Comparison of ENCODE assay signal across 24 cellular contexts in genomic region chr2:112711356-112711755, GRCh38. TPM values are rescaled to one million over a fixed set of nuclear protein-coding genes. Genes with fewer than 3 reads are reported as not detected.
DNase-seq lines count a peak whose midpoint lies in the region; ATAC-seq, FAIRE-seq and TF ChIP-seq lines count a peak whose summit lies in the region.
"Had no signal": no experiment of that assay in that cellular context is flagged by ENCODE, and none has a peak within 500 bp of the region (broad histone marks: within the 10 kb centered on the region; RNA-seq: fewer than 3 reads in every experiment).

No MANE protein-coding gene starts in this region.

- H3K9me3 Mint-ChIP-seq in activated B cell treated with CpG ODN at 0.5 μM for 24 hours = no peaks in the 10 kb centered on the region
- H3K9me3 Mint-ChIP-seq in stimulated activated effector memory CD8-positive, alpha-beta T cell treated with anti-CD3 and anti-CD28 coated beads, Interleukin-12 subunit alpha, Interleukin-12 subunit beta, amount 100 ng/mL, for 72 hours = no peaks in the 10 kb centered on the region
- H3K9me3 Mint-ChIP-seq: CD8-positive, alpha-beta memory T cell; HFFc6 had no signal

- H3K4me3 ChIP-seq in left ventricle myocardium inferior = no peak overlapping the region
- H3K4me3 ChIP-seq: BLaER1 treated with 17β-estradiol and CSF1 and Interleukin-3, amounts not matched to agents 10 nM and 100 nM had no signal

- FAIRE-seq in D721Med (lab: Jason Lieb, UNC) = no peak
- FAIRE-seq: GM12892, GM18507 had no signal

- no peaks in the 10 kb centered on the region for H3K27me3 Mint-ChIP-seq in activated B cell treated with CpG ODN at 0.5 μM for 24 hours
- H3K27me3 Mint-ChIP-seq: CD8-positive, alpha-beta memory T cell had no signal

- DNase-seq in activated CD8-positive, alpha-beta memory T cell treated with anti-CD3 and anti-CD28 coated beads, Interleukin-2, amount 50 U/mL, for 48 hours = peak; percentile 17
- no peak for DNase-seq in activated CD8-positive, alpha-beta memory T cell treated with anti-CD3 and anti-CD28 coated beads for 24 hours
- DNase-seq in activated B cell treated with CpG ODN at 0.5 μM for 24 hours = no peak
- peak; percentile 68 for DNase-seq in left kidney (ENCODE audit: low read depth, low spot score)
- no peak for DNase-seq in stimulated activated effector memory CD8-positive, alpha-beta T cell treated with anti-CD3 and anti-CD28 coated beads, Interleukin-12 subunit alpha, Interleukin-12 subunit beta, amount 100 ng/mL, for 72 hours (ENCODE audit: low spot score in 2 of 2)
- DNase-seq in D721Med (ENCODE audit: insufficient read length, low spot score) = no peak
- DNase-seq in left ventricle myocardium inferior = no peak
- DNase-seq: 8988T; CD4-positive, CD25-positive, alpha-beta regulatory T cell; CD8-positive, alpha-beta memory T cell; COR-L47; DMS153; DMS79; GDM1; GOT3; H7; HFFc6 had no signal

- no peaks in the 10 kb centered on the region for H3K4me1 ChIP-seq in left ventricle myocardium inferior

- H3K27ac Mint-ChIP-seq in activated B cell treated with CpG ODN at 0.5 μM for 24 hours = peak overlapping the region; percentile 8
- peak overlapping the region; percentile 26 for H3K27ac Mint-ChIP-seq in stimulated activated effector memory CD8-positive, alpha-beta T cell treated with anti-CD3 and anti-CD28 coated beads, Interleukin-12 subunit alpha, Interleukin-12 subunit beta, amount 100 ng/mL, for 72 hours
- H3K27ac Mint-ChIP-seq: CD4-positive, CD25-positive, alpha-beta regulatory T cell; HFFc6 had no signal

- ATAC-seq in activated B cell treated with CpG ODN at 0.5 μM for 24 hours (ENCODE audit: low read depth) (no peak), HG02571 (IDR thresholded peaks at IDR 0.05; ENCODE audit: unreplicated experiment) (no peak)
- no peak for ATAC-seq in stimulated activated effector memory CD8-positive, alpha-beta T cell treated with anti-CD3 and anti-CD28 coated beads, Interleukin-12 subunit alpha, Interleukin-12 subunit beta, amount 100 ng/mL, for 72 hours
- ATAC-seq: HCT116 had no signal

- intact Hi-C loops in activated B cell treated with CpG ODN at 0.5 μM for 24 hours (cut with micrococcal nuclease) = no loop called here
- intact Hi-C loops in left ventricle myocardium inferior (cut with micrococcal nuclease) = no loop called here

- H3K4me3 Mint-ChIP-seq in activated B cell treated with CpG ODN at 0.5 μM for 24 hours = no peak overlapping the region
- no peak overlapping the region for H3K4me3 Mint-ChIP-seq in stimulated activated effector memory CD8-positive, alpha-beta T cell treated with anti-CD3 and anti-CD28 coated beads, Interleukin-12 subunit alpha, Interleukin-12 subunit beta, amount 100 ng/mL, for 72 hours
- H3K4me3 Mint-ChIP-seq: CD4-positive, CD25-positive, alpha-beta regulatory T cell; HFFc6 had no signal

- H3K27ac ChIP-seq in left ventricle myocardium inferior (replicated peaks) = no peak overlapping the region

- POLR2A ChIA-PET in activated B cell treated with CpG ODN at 0.5 μM for 24 hours (lab: Charles Lee) = no interaction called here

- TF ChIP-seq CTCF in activated B cell treated with CpG ODN at 0.5 μM for 24 hours (IDR thresholded peaks at IDR 0.05) (no peak), D721Med (IDR thresholded peaks at IDR 0.05; ENCODE audit: insufficient read depth, missing control alignments) (no peak), left ventricle myocardium inferior (IDR thresholded peaks at IDR 0.05; ENCODE audit: borderline replicate concordance) (no peak)

- no peaks in the 10 kb centered on the region for H3K36me3 ChIP-seq in left ventricle myocardium inferior
- H3K36me3 ChIP-seq: BLaER1 treated with 17β-estradiol and CSF1 and Interleukin-3, amounts not matched to agents 10 nM and 100 nM had no signal

- CTCF ChIA-PET in activated B cell treated with CpG ODN at 0.5 μM for 24 hours (lab: Charles Lee) = interaction anchor here (1.9 kb wide), 1 partner anchor 15 kb away, joined by 6 read pairs; no protein-coding TSS in a partner anchor

- no peaks in the 10 kb centered on the region for H3K36me3 Mint-ChIP-seq in activated B cell treated with CpG ODN at 0.5 μM for 24 hours (ENCODE audit: low read depth)
- H3K36me3 Mint-ChIP-seq in stimulated activated effector memory CD8-positive, alpha-beta T cell treated with anti-CD3 and anti-CD28 coated beads, Interleukin-12 subunit alpha, Interleukin-12 subunit beta, amount 100 ng/mL, for 72 hours = no peaks in the 10 kb centered on the region
- H3K36me3 Mint-ChIP-seq: CD4-positive, CD25-positive, alpha-beta regulatory T cell; CD8-positive, alpha-beta memory T cell had no signal

- peaks cover 46% of the 10 kb centered on the region for H3K27me3 ChIP-seq in left ventricle myocardium inferior (ENCODE audit: low read depth)
- H3K27me3 ChIP-seq: BLaER1 treated with 17β-estradiol and CSF1 and Interleukin-3, amounts not matched to agents 10 nM and 100 nM had no signal

- peaks cover 67% of the 10 kb centered on the region for H3K4me1 Mint-ChIP-seq in activated B cell treated with CpG ODN at 0.5 μM for 24 hours
- H3K4me1 Mint-ChIP-seq in stimulated activated effector memory CD8-positive, alpha-beta T cell treated with anti-CD3 and anti-CD28 coated beads, Interleukin-12 subunit alpha, Interleukin-12 subunit beta, amount 100 ng/mL, for 72 hours = peaks cover 66% of the 10 kb centered on the region

- no peaks in the 10 kb centered on the region for H3K9me3 ChIP-seq in left ventricle myocardium inferior (replicated peaks)
- H3K9me3 ChIP-seq: BLaER1 treated with 17β-estradiol and CSF1 and Interleukin-3, amounts not matched to agents 10 nM and 100 nM had no signal

RNA-seq across cellular contexts. Expression of gene NT5DC4, which starts 9.5 kb away (rescaled TPM):
- total RNA-seq in activated B cell treated with CpG ODN at 0.5 μM for 24 hours (1.4 and 2.1 TPM in 2 replicates), left ventricle myocardium inferior (not detected)
- total RNA-seq: A673; CD4-positive, CD25-positive, alpha-beta regulatory T cell; CD8-positive, alpha-beta memory T cell; Daoy; H7; HFFc6 had no signal

RNA-seq across cellular contexts. Expression of gene CKAP2L, which starts 53.1 kb away (rescaled TPM):
- 1.2 TPM in 2 replicates for total RNA-seq in activated B cell treated with CpG ODN at 0.5 μM for 24 hours
- total RNA-seq in left ventricle myocardium inferior = 0.38 TPM

Comparison
In these comparisons a context has a peak if more than half of its experiments do, and no peak if none do; other contexts are left out.
1. DNase-seq: peak in activated CD8-positive, alpha-beta memory T cell treated with anti-CD3 and anti-CD28 coated beads, Interleukin-2, amount 50 U/mL, for 48 hours (single experiment) and left kidney (single experiment); none in activated CD8-positive, alpha-beta memory T cell treated with anti-CD3 and anti-CD28 coated beads for 24 hours (single experiment), activated B cell treated with CpG ODN at 0.5 μM for 24 hours (single experiment), stimulated activated effector memory CD8-positive, alpha-beta T cell treated with anti-CD3 and anti-CD28 coated beads, Interleukin-12 subunit alpha, Interleukin-12 subunit beta, amount 100 ng/mL, for 72 hours (0 of 2), D721Med (single experiment) and left ventricle myocardium inferior (single experiment).